ENCODE assay signal across 11 cellular contexts in the genomic region with DNA sequence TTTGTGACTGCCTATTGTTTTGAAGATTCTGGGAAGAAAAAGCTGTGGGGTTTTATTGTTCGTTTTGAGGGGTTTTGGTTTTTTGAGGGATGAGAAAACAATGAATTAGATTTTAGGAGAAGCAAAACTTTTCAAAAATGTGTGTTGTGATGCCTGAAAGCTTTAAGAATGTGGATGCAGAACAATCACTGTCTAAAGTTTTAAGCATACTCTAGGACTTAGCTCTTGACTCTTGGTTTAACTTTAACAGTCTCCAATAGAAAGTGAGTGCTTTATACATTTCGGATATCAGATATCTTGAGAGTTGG. TPM values are rescaled to one million over a fixed set of nuclear protein-coding genes. Genes with fewer than 3 reads are reported as not detected.
DNase-seq lines count a peak whose midpoint lies in the region; ATAC-seq and TF ChIP-seq lines count a peak whose summit lies in the region.
"Had no signal": no experiment of that assay in that cellular context is flagged by ENCODE, and none has a peak within 500 bp of the region (broad histone marks: within the 10 kb centered on the region; RNA-seq: fewer than 3 reads in every experiment).

No MANE protein-coding gene starts in this region.

- no peaks in the 10 kb centered on the region for H3K9me3 ChIP-seq in left ventricle myocardium inferior (replicated peaks)
- no peaks in the 10 kb centered on the region for H3K9me3 ChIP-seq in right cardiac atrium (ENCODE audit: control insufficient read depth, low read length)
- no peaks in the 10 kb centered on the region for H3K9me3 ChIP-seq in thoracic aorta
- H3K9me3 ChIP-seq: thyroid gland had no signal

- WGBS in right cardiac atrium: 14% methylated on average over 2 of the region's 2 CpGs

- H3K27me3 Mint-ChIP-seq in immature natural killer cell (ENCODE audit: low read depth in 3 of 3): peaks cover 11 to 16% (median 13%) of the 10 kb centered on the region in 3 donors

- intact Hi-C loops in left ventricle myocardium inferior (cut with micrococcal nuclease): no loop called here
- intact Hi-C loops in right cardiac atrium (cut with DNase I): no loop called here
- intact Hi-C loops in left colon (cut with DNase I, micrococcal nuclease): no loop called here

- H3K4me3 ChIP-seq in left ventricle myocardium inferior: peak overlapping the region; percentile 90
- H3K4me3 ChIP-seq in right cardiac atrium (ENCODE audit: low read length): no peak overlapping the region
- peak overlapping the region; percentile 80 for H3K4me3 ChIP-seq in thoracic aorta

- no peaks in the 10 kb centered on the region for H3K36me3 Mint-ChIP-seq in immature natural killer cell

- no peaks in the 10 kb centered on the region for H3K9me3 Mint-ChIP-seq in immature natural killer cell

- H3K27ac ChIP-seq in left ventricle myocardium inferior (replicated peaks) (no peak overlapping the region), right cardiac atrium (ENCODE audit: low read length) (no peak overlapping the region), VCaP (no peak overlapping the region), thoracic aorta (no peak overlapping the region)
- H3K27ac ChIP-seq: thyroid gland had no signal

- no peaks in the 10 kb centered on the region for H3K36me3 ChIP-seq in left ventricle myocardium inferior
- no peaks in the 10 kb centered on the region for H3K36me3 ChIP-seq in thoracic aorta
- H3K36me3 ChIP-seq: thyroid gland had no signal

- DNase-seq in left ventricle myocardium inferior (no peak), right cardiac atrium (no peak), immature natural killer cell (no peak), thoracic aorta (ENCODE audit: low spot score) (no peak), NCI-H187 (lab: John Stamatoyannopoulos, UW) (no peak), SKM-1 treated with dmso at 0.1 percent for 144 hours (lab: John Stamatoyannopoulos, UW; ENCODE audit: unreplicated experiment) (no peak), left colon (no peak)

- peaks cover 33 to 48% of the 10 kb centered on the region in 2 donors for H3K4me1 Mint-ChIP-seq in immature natural killer cell

- TF ChIP-seq CTCF in left ventricle myocardium inferior (IDR thresholded peaks at IDR 0.05; ENCODE audit: borderline replicate concordance) (peak; percentile 4), VCaP (conservative IDR thresholded peaks at IDR 0.05) (peak; percentile 39), thoracic aorta (IDR thresholded peaks at IDR 0.05) (peak; percentile 2)

- H3K27me3 ChIP-seq in left ventricle myocardium inferior (ENCODE audit: low read depth) (no peaks in the 10 kb centered on the region), right cardiac atrium (ENCODE audit: control insufficient read depth, insufficient read depth) (no peaks in the 10 kb centered on the region), thoracic aorta (replicated peaks; ENCODE audit: insufficient read depth) (no peaks in the 10 kb centered on the region)
- H3K27me3 ChIP-seq: thyroid gland had no signal

- ATAC-seq in right cardiac atrium (no peak), thoracic aorta (ENCODE audit: insufficient number of reproducible peaks, low FRiP score, low read depth) (no peak), left colon (no peak)

- H3K4me3 Mint-ChIP-seq in immature natural killer cell: peak overlapping the region; percentile 63 to 99 (median 99)

- peak overlapping the region in 4 of 6 donors; percentile 1 to 95 (median 28) for H3K27ac Mint-ChIP-seq in immature natural killer cell

- H3K4me1 ChIP-seq in left ventricle myocardium inferior (peaks cover 36% of the 10 kb centered on the region), right cardiac atrium (ENCODE audit: control insufficient read depth, insufficient read depth, low read length) (no peaks in the 10 kb centered on the region), thoracic aorta (ENCODE audit: control insufficient read depth in 1 of 2, low read depth in 2 of 2) (peaks cover 12 to 20% of the 10 kb centered on the region in 2 donors)

RNA-seq across cellular contexts. Expression of a gene that starts 0.9 kb away (rescaled TPM):
- not detected for total RNA-seq in left ventricle myocardium inferior
- total RNA-seq in right cardiac atrium: under 1 TPM in 1 of 4 donors, not detected in 3; 0.49 TPM
- not detected for polyA plus RNA-seq in right cardiac atrium
- polyA plus RNA-seq in immature natural killer cell: not detected
- not detected for total RNA-seq in thoracic aorta
- not detected for total RNA-seq in left colon
- total RNA-seq: bronchial epithelial cell, SK-MEL-5 had no signal

RNA-seq across cellular contexts. Expression of a gene that starts 1.7 kb away (rescaled TPM):
- 61.3 TPM for total RNA-seq in left ventricle myocardium inferior
- total RNA-seq in right cardiac atrium: 10 to 100 TPM; 54.4 to 68.3 (median 63.1) TPM
- 61.9 TPM for polyA plus RNA-seq in right cardiac atrium
- 100 to 1,000 TPM; 249 to 381 (median 263) TPM for polyA plus RNA-seq in immature natural killer cell
- 10 to 100 TPM; 93.9 to 99.8 TPM for total RNA-seq in thoracic aorta
- 10 to 100 TPM; 43.1 to 45.3 TPM for total RNA-seq in left colon
